Comparison of ENCODE assay signal across 22 cellular contexts in genomic region chr1:32170991-32171390, GRCh38. TPM values are rescaled to one million over a fixed set of nuclear protein-coding genes. Genes with fewer than 3 reads are reported as not detected.
DNase-seq lines count a peak whose midpoint lies in the region; ATAC-seq and TF ChIP-seq lines count a peak whose summit lies in the region.
"Had no signal": no experiment of that assay in that cellular context is flagged by ENCODE, and none has a peak within 500 bp of the region (broad histone marks: within the 10 kb centered on the region; RNA-seq: fewer than 3 reads in every experiment).

No MANE protein-coding gene starts in this region.

- no peaks in the 10 kb centered on the region for H3K27me3 Mint-ChIP-seq in activated T-helper 17 cell treated with anti-CD3 and anti-CD28 coated beads, Interleukin-2, amount 50 U/mL, for 72 hours
- H3K27me3 Mint-ChIP-seq in nephron progenitor cell (ENCODE audit: low read depth, poor library complexity): no peaks in the 10 kb centered on the region
- H3K27me3 Mint-ChIP-seq in stimulated activated naive B cell treated with anti-CD40 and anti-IgM and Interleukin-4, amounts not matched to agents 10 μg/mL and 1 μg/mL and 100 μg/mL, for 72 hours: no peaks in the 10 kb centered on the region
- H3K27me3 Mint-ChIP-seq: CD4-positive, alpha-beta memory T cell had no signal

- TF ChIP-seq CTCF in HEK293 (tag by site-specific recombination; IDR thresholded peaks at IDR 0.05) (no peak), nephron progenitor cell (IDR thresholded peaks at IDR 0.05) (no peak)

- peak overlapping the region; percentile 46 for H3K27ac Mint-ChIP-seq in activated T-helper 17 cell treated with anti-CD3 and anti-CD28 coated beads, Interleukin-2, amount 50 U/mL, for 72 hours
- peak overlapping the region; percentile 39 for H3K27ac Mint-ChIP-seq in nephron progenitor cell
- H3K27ac Mint-ChIP-seq in stimulated activated naive B cell treated with anti-CD40 and anti-IgM and Interleukin-4, amounts not matched to agents 10 μg/mL and 1 μg/mL and 100 μg/mL, for 72 hours: peak overlapping the region; percentile 69

- no peak overlapping the region for H3K4me3 ChIP-seq in HEK293 (ENCODE audit: low read depth, low read length)
- H3K4me3 ChIP-seq: A549; BLaER1 treated with 17β-estradiol and CSF1 and Interleukin-3, amounts not matched to agents 10 nM and 100 nM; GM23248 had no signal

- H3K9me3 Mint-ChIP-seq in activated T-helper 17 cell treated with anti-CD3 and anti-CD28 coated beads, Interleukin-2, amount 50 U/mL, for 72 hours: no peaks in the 10 kb centered on the region
- no peaks in the 10 kb centered on the region for H3K9me3 Mint-ChIP-seq in nephron progenitor cell
- H3K9me3 Mint-ChIP-seq in stimulated activated naive B cell treated with anti-CD40 and anti-IgM and Interleukin-4, amounts not matched to agents 10 μg/mL and 1 μg/mL and 100 μg/mL, for 72 hours: no peaks in the 10 kb centered on the region

- CTCF ChIA-PET in HEK293 (lab: Yijun Ruan, JAX): no interaction called here

- H3K4me1 ChIP-seq in HEK293 (ENCODE audit: control insufficient read depth, insufficient read depth, low read length): no peaks in the 10 kb centered on the region
- H3K4me1 ChIP-seq: BE2C had no signal

- POLR2A ChIA-PET in HEK293 (lab: Yijun Ruan, JAX): no interaction called here

- H3K9me3 ChIP-seq in HEK293 (ENCODE audit: control insufficient read depth, insufficient read depth, low read depth, low read length): no peaks in the 10 kb centered on the region
- H3K9me3 ChIP-seq: A549; BE2C; BLaER1 treated with 17β-estradiol and CSF1 and Interleukin-3, amounts not matched to agents 10 nM and 100 nM had no signal

- H3K36me3 ChIP-seq in HEK293 (ENCODE audit: control insufficient read depth in 2 of 2, insufficient read depth in 1 of 2, low read length in 2 of 2): peaks cover 29 to 85% of the 10 kb centered on the region in 2 experiments

- no peak overlapping the region for H3K27ac ChIP-seq in HEK293 (ENCODE audit: extremely low read depth, low read depth, low read length)
- H3K27ac ChIP-seq: A549, GM23248 had no signal

- H3K36me3 Mint-ChIP-seq in activated T-helper 17 cell treated with anti-CD3 and anti-CD28 coated beads, Interleukin-2, amount 50 U/mL, for 72 hours (ENCODE audit: low read depth): peaks cover 79% of the 10 kb centered on the region
- H3K36me3 Mint-ChIP-seq in nephron progenitor cell (ENCODE audit: low read depth): peaks cover 76% of the 10 kb centered on the region
- peaks cover 44 to 65% of the 10 kb centered on the region in 2 donors for H3K36me3 Mint-ChIP-seq in stimulated activated naive B cell treated with anti-CD40 and anti-IgM and Interleukin-4, amounts not matched to agents 10 μg/mL and 1 μg/mL and 100 μg/mL, for 72 hours

- H3K4me3 Mint-ChIP-seq in activated T-helper 17 cell treated with anti-CD3 and anti-CD28 coated beads, Interleukin-2, amount 50 U/mL, for 72 hours: no peak overlapping the region
- no peak overlapping the region for H3K4me3 Mint-ChIP-seq in nephron progenitor cell
- H3K4me3 Mint-ChIP-seq in stimulated activated naive B cell treated with anti-CD40 and anti-IgM and Interleukin-4, amounts not matched to agents 10 μg/mL and 1 μg/mL and 100 μg/mL, for 72 hours: no peak overlapping the region
- H3K4me3 Mint-ChIP-seq: CD4-positive, alpha-beta memory T cell had no signal

- no peak for ATAC-seq in activated T-helper 17 cell treated with anti-CD3 and anti-CD28 coated beads, Interleukin-2, amount 50 U/mL, for 72 hours (replicated peaks)
- ATAC-seq in stimulated activated naive B cell treated with anti-CD40 and anti-IgM and Interleukin-4, amounts not matched to agents 10 μg/mL and 1 μg/mL and 100 μg/mL, for 72 hours (replicated peaks): no peak
- ATAC-seq: A549 had no signal

- H3K4me1 Mint-ChIP-seq in activated T-helper 17 cell treated with anti-CD3 and anti-CD28 coated beads, Interleukin-2, amount 50 U/mL, for 72 hours: peaks cover 11% of the 10 kb centered on the region
- no peaks in the 10 kb centered on the region for H3K4me1 Mint-ChIP-seq in nephron progenitor cell
- peaks cover 0 to 2% of the 10 kb centered on the region in 2 donors for H3K4me1 Mint-ChIP-seq in stimulated activated naive B cell treated with anti-CD40 and anti-IgM and Interleukin-4, amounts not matched to agents 10 μg/mL and 1 μg/mL and 100 μg/mL, for 72 hours

- DNase-seq in nephron progenitor cell (no peak), NCI-H146 (lab: John Stamatoyannopoulos, UW) (no peak), NCI-H1048 (lab: John Stamatoyannopoulos, UW) (no peak)
- no peak for DNase-seq in stimulated activated naive B cell treated with anti-CD40 and anti-IgM and Interleukin-4, amounts not matched to agents 10 μg/mL and 1 μg/mL and 100 μg/mL, for 72 hours
- DNase-seq in activated CD4-positive, alpha-beta T cell treated with anti-CD3 and anti-CD28 coated beads, Interleukin-2, amount 50 U/mL, for 4 hours: no peak
- DNase-seq: 8988T; ACHN; AML-193; BE2C; Calu3; CD4-positive, alpha-beta memory T cell; COR-L47; DMS153; DND-41; GM23248; H7; HCEC 1CT had no signal

TF ChIP-seq in HEK293, 187 proteins besides CTCF, POLR2A, EP300 and RAD21:
- TF ChIP-seq PRDM10 (tag by site-specific recombination; IDR thresholded peaks at IDR 0.05) (peak; percentile 65), ZNF707 (tag by site-specific recombination; IDR thresholded peaks at IDR 0.05) (no peak), ZNF664 (tag by site-specific recombination; IDR thresholded peaks at IDR 0.05) (no peak), ZNF768 (tag by site-specific recombination; IDR thresholded peaks at IDR 0.05) (no peak)

RNA-seq across cellular contexts. Expression of gene TXLNA, which starts 8.5 kb away (rescaled TPM):
- 100 to 1,000 TPM in 1 of 2 donors, 10 to 100 TPM in 1; 68.4 to 102 TPM for total RNA-seq in activated T-helper 17 cell treated with anti-CD3 and anti-CD28 coated beads, Interleukin-2, amount 50 U/mL, for 72 hours

RNA-seq across cellular contexts. Expression of gene CCDC28B, which starts 29.4 kb away (rescaled TPM):
- total RNA-seq in activated T-helper 17 cell treated with anti-CD3 and anti-CD28 coated beads, Interleukin-2, amount 50 U/mL, for 72 hours: 10 to 100 TPM in 1 of 2 donors, 1 to 10 TPM in 1; 7.0 to 14.3 TPM

RNA-seq across cellular contexts. Expression of gene IQCC, which starts 34.5 kb away (rescaled TPM):
- total RNA-seq in activated T-helper 17 cell treated with anti-CD3 and anti-CD28 coated beads, Interleukin-2, amount 50 U/mL, for 72 hours: 1 to 10 TPM; 3.4 to 5.5 TPM

RNA-seq across cellular contexts. Expression of gene DCDC2B, which starts 37.9 kb away (rescaled TPM):
- total RNA-seq in activated T-helper 17 cell treated with anti-CD3 and anti-CD28 coated beads, Interleukin-2, amount 50 U/mL, for 72 hours: under 1 TPM; 0.28 to 0.37 TPM
- total RNA-seq: Calu3; CD4-positive, alpha-beta memory T cell; GM23248; H1; H7 had no signal

RNA-seq across cellular contexts. Expression of gene TMEM234, which starts 51.2 kb away (rescaled TPM):
- total RNA-seq in activated T-helper 17 cell treated with anti-CD3 and anti-CD28 coated beads, Interleukin-2, amount 50 U/mL, for 72 hours: 10 to 100 TPM; 11.4 to 12.9 TPM
